In the genomic region with DNA sequence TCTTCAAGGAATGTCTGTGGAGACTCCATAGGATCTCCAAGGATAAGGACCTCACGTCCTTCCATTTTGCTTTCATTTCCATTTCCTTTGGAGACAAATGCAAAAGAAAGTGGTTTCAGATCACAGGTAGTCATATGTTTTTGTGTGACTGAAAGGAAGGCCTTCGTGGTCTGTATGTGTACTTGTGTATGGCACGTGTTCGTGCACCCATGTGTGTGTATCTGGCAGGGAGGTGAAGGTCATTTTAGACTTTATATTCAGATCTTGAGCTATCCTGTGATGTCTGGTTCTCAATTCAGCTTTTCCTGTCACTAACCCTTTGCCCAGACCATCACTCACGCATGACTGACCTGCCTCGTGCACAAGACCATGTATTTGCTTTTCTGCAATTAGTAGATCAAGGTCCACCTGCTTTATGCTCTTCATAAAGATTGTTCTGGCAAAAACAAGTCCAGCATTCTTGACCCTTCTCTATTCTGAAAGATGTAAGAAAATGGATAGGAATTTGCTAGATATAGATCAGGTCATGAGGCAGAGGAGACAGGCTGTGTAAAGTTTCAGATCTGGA, we compare ENCODE assay signal across 28 cellular contexts.
"Had no signal": no experiment of that assay in that cellular context is flagged by ENCODE, and none has a peak within 500 bp of the region (broad histone marks: within the 10 kb centered on the region; RNA-seq: fewer than 3 reads in every experiment).

No MANE protein-coding gene starts in this region.

- DNase-seq: activated CD4-positive, alpha-beta T cell treated with anti-CD3 and anti-CD28 coated beads for 4 hours; activated CD4-positive, alpha-beta T cell treated with anti-CD3 and anti-CD28 coated beads, Interleukin-2, amount 50 U/mL, for 4 hours; activated CD8-positive, alpha-beta T cell treated with anti-CD3 and anti-CD28 coated beads, Interleukin-2, amount 10 ng/mL, durations not matched to agents 7 days and 5 days; activated effector memory CD4-positive, alpha-beta T cell treated with Interleukin-2 at 50 U/mL for 16 hours; activated naive CD4-positive, alpha-beta T cell treated with Interleukin-2 at 50 U/mL for 16 hours; activated naive CD8-positive, alpha-beta T cell treated with anti-CD3 and anti-CD28 coated beads, Interleukin-2, amount 50 U/mL, for 24 hours; activated T-cell treated with anti-CD3 and anti-CD28 coated beads, Interleukin-2, amount 50 U/mL, for 24 hours; amniotic stem cell; MG63; MV-4-11; NCI-H1092 treated with DMSO at 0.1 percent for 48 hours; NCI-H1417 treated with DMSO at 0.1 percent for 48 hours; NCI-H1694; NCI-H2029; NCI-H2107; NCI-H2171 treated with DMSO at 0.1 percent for 48 hours; NCI-H226; NCI-H774; NK-92 treated with Interleukin-12 subunit alpha and Interleukin-12 subunit beta, amount 100 ng/mL, for 24 hours; OCI-M1; RPMI8226; T-helper 1 cell had no signal

- ATAC-seq: activated CD4-positive, CD25-positive, alpha-beta regulatory T cell treated with anti-CD3 and anti-CD28 coated beads, Interleukin-2, amount 50 U/mL, for 24 hours; activated CD8-positive, alpha-beta T cell treated with anti-CD3 and anti-CD28 coated beads, Interleukin-2, amount 10 ng/mL, durations not matched to agents 7 days and 5 days; activated naive CD4-positive, alpha-beta T cell treated with anti-CD3 and anti-CD28 coated beads, Interleukin-2, amount 50 U/mL, for 72 hours; activated naive CD8-positive, alpha-beta T cell treated with anti-CD3 and anti-CD28 coated beads, Interleukin-2, amount 50 U/mL, for 24 hours; Panc1; Right ventricle myocardium inferior had no signal

- H3K27me3 ChIP-seq: MG63 had no signal

- H3K36me3 ChIP-seq: MG63 had no signal

- FAIRE-seq: astrocyte had no signal

- H3K9me3 ChIP-seq: MG63 had no signal

- H3K27ac ChIP-seq: SK-N-MC had no signal

- H3K4me3 ChIP-seq: MG63, SK-N-MC had no signal
